6 cellular contexts compared by ENCODE assay signal in genomic region chr1:241351841-241352240, GRCh38. TPM values are rescaled to one million over a fixed set of nuclear protein-coding genes. Genes with fewer than 3 reads are reported as not detected.
"Had no signal": no experiment of that assay in that cellular context is flagged by ENCODE, and none has a peak within 500 bp of the region (broad histone marks: within the 10 kb centered on the region; RNA-seq: fewer than 3 reads in every experiment).

No MANE protein-coding gene starts in this region.

- ATAC-seq: HepG2, K562 had no signal

- DNase-seq: IMR-90, KBM-7, KG1 had no signal

- H3K27ac Mint-ChIP-seq: IgD-negative memory B cell had no signal

- H3K4me3 Mint-ChIP-seq: IgD-negative memory B cell had no signal

- H3K9me3 Mint-ChIP-seq: IgD-negative memory B cell had no signal

RNA-seq across cellular contexts. Expression of gene RGS7, which starts 5.2 kb away (rescaled TPM):
- total RNA-seq: HepG2, K562 had no signal
